ENCODE assay signal across 9 cellular contexts in the genomic region with DNA sequence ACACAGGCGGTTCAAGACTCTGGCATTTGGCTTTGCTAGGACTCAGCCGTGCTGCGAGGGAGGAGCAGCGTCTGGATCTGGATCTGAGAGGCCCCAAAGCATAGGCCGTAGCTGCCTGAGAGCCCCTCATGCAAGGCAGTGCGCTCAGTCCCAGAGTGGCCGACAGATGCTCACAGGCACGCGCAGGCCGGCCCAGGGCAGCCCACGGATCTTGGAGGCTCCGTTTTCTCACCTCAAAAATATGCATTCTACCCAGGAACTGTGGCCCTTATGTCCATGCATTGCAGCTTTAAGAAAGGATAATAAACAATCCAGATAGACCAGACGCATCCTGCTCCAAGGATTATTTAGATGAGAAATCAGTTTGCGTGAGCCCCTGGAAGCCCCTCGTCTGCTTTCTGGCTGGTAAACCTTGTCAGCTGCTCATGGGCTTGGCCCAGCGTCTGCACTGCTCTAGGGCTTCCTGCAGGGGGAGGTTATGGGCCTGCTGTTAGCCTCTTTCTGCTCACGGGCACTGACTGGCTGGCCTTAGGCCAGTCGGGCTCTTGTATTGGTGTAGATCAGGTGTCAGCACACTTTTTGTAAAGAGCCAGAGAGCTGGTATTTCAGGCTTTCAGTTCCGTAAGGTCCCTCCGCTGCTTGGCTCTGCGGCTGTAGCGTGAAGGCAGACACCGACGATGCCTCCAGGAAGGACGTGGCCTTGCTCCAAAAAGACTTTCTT. TPM values are rescaled to one million over a fixed set of nuclear protein-coding genes. Genes with fewer than 3 reads are reported as not detected.
DNase-seq lines count a peak whose midpoint lies in the region; ATAC-seq and TF ChIP-seq lines count a peak whose summit lies in the region.
"Had no signal": no experiment of that assay in that cellular context is flagged by ENCODE, and none has a peak within 500 bp of the region (broad histone marks: within the 10 kb centered on the region; RNA-seq: fewer than 3 reads in every experiment).

No MANE protein-coding gene starts in this region.

- H3K36me3 ChIP-seq in SK-N-SH (replicated peaks in 1 of 2; ENCODE audit: control insufficient read depth in 1 of 2, insufficient read depth in 2 of 2, low read length in 1 of 2): no peaks in the 10 kb centered on the region

- no peak overlapping the region for H3K27ac Mint-ChIP-seq in stimulated activated effector memory CD8-positive, alpha-beta T cell treated with anti-CD3 and anti-CD28 coated beads, Interleukin-12 subunit alpha, Interleukin-12 subunit beta, amount 100 ng/mL, for 72 hours
- H3K27ac Mint-ChIP-seq in activated CD4-positive, alpha-beta memory T cell treated with anti-CD3 and anti-CD28 coated beads, Interleukin-2, amount 10 ng/mL, durations not matched to agents 7 days and 5 days: no peak overlapping the region
- no peak overlapping the region for H3K27ac Mint-ChIP-seq in stimulated activated memory B cell treated with anti-CD40 and anti-IgM and Interleukin-4, amounts not matched to agents 10 μg/mL and 1 μg/mL and 100 μg/mL, for 72 hours

- no peak overlapping the region for H3K9ac ChIP-seq in SK-N-SH

- no peaks in the 10 kb centered on the region for H3K79me2 ChIP-seq in SK-N-SH (ENCODE audit: insufficient read depth)

- no peak for TF ChIP-seq EP300 in SK-N-SH (IDR thresholded peaks at IDR 0.05; ENCODE audit: borderline replicate concordance in 1 of 2, low read depth in 1 of 2, low read length in 1 of 2)

- no peaks in the 10 kb centered on the region for H3K4me1 ChIP-seq in SK-N-SH (ENCODE audit: control insufficient read depth in 1 of 2, insufficient read depth in 2 of 2, low read depth in 1 of 2, low read length in 1 of 2)

- POLR2A ChIA-PET in SK-N-SH (lab: Yijun Ruan, JAX): no interaction called here
- POLR2A ChIA-PET in activated CD4-positive, alpha-beta memory T cell treated with anti-CD3 and anti-CD28 coated beads, Interleukin-2, amount 10 ng/mL, durations not matched to agents 7 days and 5 days (lab: Charles Lee): no interaction called here

- no peak for TF ChIP-seq RAD21 in SK-N-SH (IDR thresholded peaks at IDR 0.05; ENCODE audit: low read length)

- H3K4me3 Mint-ChIP-seq in stimulated activated effector memory CD8-positive, alpha-beta T cell treated with anti-CD3 and anti-CD28 coated beads, Interleukin-12 subunit alpha, Interleukin-12 subunit beta, amount 100 ng/mL, for 72 hours: no peak overlapping the region
- no peak overlapping the region for H3K4me3 Mint-ChIP-seq in activated CD4-positive, alpha-beta memory T cell treated with anti-CD3 and anti-CD28 coated beads, Interleukin-2, amount 10 ng/mL, durations not matched to agents 7 days and 5 days
- H3K4me3 Mint-ChIP-seq in stimulated activated memory B cell treated with anti-CD40 and anti-IgM and Interleukin-4, amounts not matched to agents 10 μg/mL and 1 μg/mL and 100 μg/mL, for 72 hours: no peak overlapping the region

- H3K9me3 Mint-ChIP-seq in stimulated activated effector memory CD8-positive, alpha-beta T cell treated with anti-CD3 and anti-CD28 coated beads, Interleukin-12 subunit alpha, Interleukin-12 subunit beta, amount 100 ng/mL, for 72 hours: no peaks in the 10 kb centered on the region
- peaks cover 1% of the 10 kb centered on the region for H3K9me3 Mint-ChIP-seq in activated CD4-positive, alpha-beta memory T cell treated with anti-CD3 and anti-CD28 coated beads, Interleukin-2, amount 10 ng/mL, durations not matched to agents 7 days and 5 days
- no peaks in the 10 kb centered on the region for H3K9me3 Mint-ChIP-seq in stimulated activated memory B cell treated with anti-CD40 and anti-IgM and Interleukin-4, amounts not matched to agents 10 μg/mL and 1 μg/mL and 100 μg/mL, for 72 hours

- H3K27ac ChIP-seq in SK-N-SH (ENCODE audit: low read depth in 2 of 2, low read length in 1 of 2): no peak overlapping the region

- no peaks in the 10 kb centered on the region for H3K9me3 ChIP-seq in SK-N-SH

- no peaks in the 10 kb centered on the region for H3K9me2 ChIP-seq in SK-N-SH

- no peaks in the 10 kb centered on the region for H3K27me3 Mint-ChIP-seq in activated CD4-positive, alpha-beta memory T cell treated with anti-CD3 and anti-CD28 coated beads, Interleukin-2, amount 10 ng/mL, durations not matched to agents 7 days and 5 days
- no peaks in the 10 kb centered on the region for H3K27me3 Mint-ChIP-seq in stimulated activated memory B cell treated with anti-CD40 and anti-IgM and Interleukin-4, amounts not matched to agents 10 μg/mL and 1 μg/mL and 100 μg/mL, for 72 hours

- intact Hi-C loops in posterior vena cava (cut with DNase I): no loop called here

- CTCF ChIA-PET in SK-N-SH (lab: Yijun Ruan, JAX): interaction anchor here (1.2 kb wide), 1 partner anchor 277 kb away, joined by 3 read pairs; no protein-coding TSS in a partner anchor
- CTCF ChIA-PET in activated CD4-positive, alpha-beta memory T cell treated with anti-CD3 and anti-CD28 coated beads, Interleukin-2, amount 10 ng/mL, durations not matched to agents 7 days and 5 days (lab: Charles Lee): interaction anchor here (1.1 kb wide), 1 partner anchor 120 kb away, joined by 3 read pairs; no protein-coding TSS in a partner anchor

- no peak overlapping the region for H2AFZ ChIP-seq in SK-N-SH (ENCODE audit: low read depth)

- ATAC-seq in SK-N-SH treated with all-trans-retinoic acid at 6 μM for 48 hours: peak; percentile 73
- peak; percentile 13 for ATAC-seq in stimulated activated effector memory CD8-positive, alpha-beta T cell treated with anti-CD3 and anti-CD28 coated beads, Interleukin-12 subunit alpha, Interleukin-12 subunit beta, amount 100 ng/mL, for 72 hours
- no peak for ATAC-seq in stimulated activated memory B cell treated with anti-CD40 and anti-IgM and Interleukin-4, amounts not matched to agents 10 μg/mL and 1 μg/mL and 100 μg/mL, for 72 hours

- no peak overlapping the region for H3K4me3 ChIP-seq in SK-N-SH (ENCODE audit: low read depth in 2 of 2, low read length in 1 of 2)

- H3K4me2 ChIP-seq in SK-N-SH: no peak overlapping the region

- no peaks in the 10 kb centered on the region for H3K36me3 Mint-ChIP-seq in stimulated activated effector memory CD8-positive, alpha-beta T cell treated with anti-CD3 and anti-CD28 coated beads, Interleukin-12 subunit alpha, Interleukin-12 subunit beta, amount 100 ng/mL, for 72 hours
- H3K36me3 Mint-ChIP-seq in activated CD4-positive, alpha-beta memory T cell treated with anti-CD3 and anti-CD28 coated beads, Interleukin-2, amount 10 ng/mL, durations not matched to agents 7 days and 5 days (ENCODE audit: low read depth): no peaks in the 10 kb centered on the region
- peaks cover 27% of the 10 kb centered on the region for H3K36me3 Mint-ChIP-seq in stimulated activated memory B cell treated with anti-CD40 and anti-IgM and Interleukin-4, amounts not matched to agents 10 μg/mL and 1 μg/mL and 100 μg/mL, for 72 hours

- no peaks in the 10 kb centered on the region for H4K20me1 ChIP-seq in SK-N-SH (ENCODE audit: insufficient read depth)

- TF ChIP-seq CTCF in SK-N-SH (IDR thresholded peaks at IDR 0.05): no peak

- 73% methylated on average over 18 of the region's 25 CpGs for WGBS in SK-N-SH (ENCODE audit: low lambda C conversion rate)

- no peaks in the 10 kb centered on the region for H3F3A ChIP-seq in SK-N-SH (replicated peaks; ENCODE audit: insufficient read depth)

- DNase-seq in SK-N-SH (no peak), NCI-H524 treated with DMSO at 0.1 percent for 48 hours (lab: John Stamatoyannopoulos, UW) (peak; percentile 13), fibroblast of peridontal ligament (ENCODE audit: extremely low read depth) (peak; percentile 4), posterior vena cava (ENCODE audit: low spot score) (no peak)
- peak in 1 of 2 donors; percentile 43 for DNase-seq in stimulated activated effector memory CD8-positive, alpha-beta T cell treated with anti-CD3 and anti-CD28 coated beads, Interleukin-12 subunit alpha, Interleukin-12 subunit beta, amount 100 ng/mL, for 72 hours (ENCODE audit: low spot score in 2 of 2)
- DNase-seq in activated CD4-positive, alpha-beta memory T cell treated with anti-CD3 and anti-CD28 coated beads, Interleukin-2, amount 10 ng/mL, durations not matched to agents 7 days and 5 days: no peak
- DNase-seq: activated CD4-positive, alpha-beta T cell treated with anti-CD3 and anti-CD28 coated beads for 1 hour had no signal

- H3K27me3 ChIP-seq in SK-N-SH (ENCODE audit: insufficient read depth): peaks cover 4% of the 10 kb centered on the region; the same call in 1 of the 2 replicates

- H3K4me1 Mint-ChIP-seq in stimulated activated effector memory CD8-positive, alpha-beta T cell treated with anti-CD3 and anti-CD28 coated beads, Interleukin-12 subunit alpha, Interleukin-12 subunit beta, amount 100 ng/mL, for 72 hours: no peaks in the 10 kb centered on the region
- no peaks in the 10 kb centered on the region for H3K4me1 Mint-ChIP-seq in activated CD4-positive, alpha-beta memory T cell treated with anti-CD3 and anti-CD28 coated beads, Interleukin-2, amount 10 ng/mL, durations not matched to agents 7 days and 5 days
- H3K4me1 Mint-ChIP-seq in stimulated activated memory B cell treated with anti-CD40 and anti-IgM and Interleukin-4, amounts not matched to agents 10 μg/mL and 1 μg/mL and 100 μg/mL, for 72 hours: no peaks in the 10 kb centered on the region

TF ChIP-seq in SK-N-SH, 30 proteins besides CTCF, POLR2A, EP300 and RAD21 (continues in another document):
- TF ChIP-seq, protein P1, sequence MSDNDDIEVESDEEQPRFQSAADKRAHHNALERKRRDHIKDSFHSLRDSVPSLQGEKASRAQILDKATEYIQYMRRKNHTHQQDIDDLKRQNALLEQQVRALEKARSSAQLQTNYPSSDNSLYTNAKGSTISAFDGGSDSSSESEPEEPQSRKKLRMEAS (IDR thresholded peaks at IDR 0.05; ENCODE audit: low read depth): no peak
- TF ChIP-seq FOXJ3 (CRISPR knock-in tag; IDR thresholded peaks at IDR 0.05) (no peak), GABPA (IDR thresholded peaks at IDR 0.05; ENCODE audit: low read depth) (no peak), EZH2phosphoT487 (IDR thresholded peaks at IDR 0.05; ENCODE audit: borderline replicate concordance, low read depth) (no peak), TCF12 (IDR thresholded peaks at IDR 0.05) (no peak), SMC3 (IDR thresholded peaks at IDR 0.05; ENCODE audit: low read depth, low read length) (no peak)
- TF ChIP-seq, protein P2, sequence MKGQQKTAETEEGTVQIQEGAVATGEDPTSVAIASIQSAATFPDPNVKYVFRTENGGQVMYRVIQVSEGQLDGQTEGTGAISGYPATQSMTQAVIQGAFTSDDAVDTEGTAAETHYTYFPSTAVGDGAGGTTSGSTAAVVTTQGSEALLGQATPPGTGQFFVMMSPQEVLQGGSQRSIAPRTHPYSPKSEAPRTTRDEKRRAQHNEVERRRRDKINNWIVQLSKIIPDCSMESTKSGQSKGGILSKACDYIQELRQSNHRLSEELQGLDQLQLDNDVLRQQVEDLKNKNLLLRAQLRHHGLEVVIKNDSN (IDR thresholded peaks at IDR 0.05; ENCODE audit: borderline replicate concordance, low read depth): no peak

RNA-seq across cellular contexts. Expression of a gene that starts 24.2 kb away (rescaled TPM):
- polyA plus RNA-seq in SK-N-SH (2012; rRNA removed): 0.18 TPM in 1 of 2 replicates, not detected in the other
- not detected in 2 replicates for polyA plus RNA-seq in SK-N-SH (2012; cell fraction: cytosol; rRNA removed)
- polyA plus RNA-seq in SK-N-SH (2012; cell fraction: nucleus; rRNA removed): 0.12 and 0.20 TPM in 2 replicates
- under 1 TPM; 0.73 to 0.93 TPM for total RNA-seq in activated CD4-positive, alpha-beta memory T cell treated with anti-CD3 and anti-CD28 coated beads, Interleukin-2, amount 10 ng/mL, durations not matched to agents 7 days and 5 days
- total RNA-seq in posterior vena cava: under 1 TPM in 1 of 2 donors, not detected in 1; 0.29 TPM

Comparison
In these comparisons a context has a peak if more than half of its experiments do, and no peak if none do; other contexts are left out.
1. DNase-seq: peak in NCI-H524 treated with DMSO at 0.1 percent for 48 hours (single experiment) and fibroblast of peridontal ligament (single experiment); none in SK-N-SH (single experiment), activated CD4-positive, alpha-beta memory T cell treated with anti-CD3 and anti-CD28 coated beads, Interleukin-2, amount 10 ng/mL, durations not matched to agents 7 days and 5 days (single experiment) and posterior vena cava (single experiment).